1 cellular context compared by ENCODE assay signal in the genomic region with DNA sequence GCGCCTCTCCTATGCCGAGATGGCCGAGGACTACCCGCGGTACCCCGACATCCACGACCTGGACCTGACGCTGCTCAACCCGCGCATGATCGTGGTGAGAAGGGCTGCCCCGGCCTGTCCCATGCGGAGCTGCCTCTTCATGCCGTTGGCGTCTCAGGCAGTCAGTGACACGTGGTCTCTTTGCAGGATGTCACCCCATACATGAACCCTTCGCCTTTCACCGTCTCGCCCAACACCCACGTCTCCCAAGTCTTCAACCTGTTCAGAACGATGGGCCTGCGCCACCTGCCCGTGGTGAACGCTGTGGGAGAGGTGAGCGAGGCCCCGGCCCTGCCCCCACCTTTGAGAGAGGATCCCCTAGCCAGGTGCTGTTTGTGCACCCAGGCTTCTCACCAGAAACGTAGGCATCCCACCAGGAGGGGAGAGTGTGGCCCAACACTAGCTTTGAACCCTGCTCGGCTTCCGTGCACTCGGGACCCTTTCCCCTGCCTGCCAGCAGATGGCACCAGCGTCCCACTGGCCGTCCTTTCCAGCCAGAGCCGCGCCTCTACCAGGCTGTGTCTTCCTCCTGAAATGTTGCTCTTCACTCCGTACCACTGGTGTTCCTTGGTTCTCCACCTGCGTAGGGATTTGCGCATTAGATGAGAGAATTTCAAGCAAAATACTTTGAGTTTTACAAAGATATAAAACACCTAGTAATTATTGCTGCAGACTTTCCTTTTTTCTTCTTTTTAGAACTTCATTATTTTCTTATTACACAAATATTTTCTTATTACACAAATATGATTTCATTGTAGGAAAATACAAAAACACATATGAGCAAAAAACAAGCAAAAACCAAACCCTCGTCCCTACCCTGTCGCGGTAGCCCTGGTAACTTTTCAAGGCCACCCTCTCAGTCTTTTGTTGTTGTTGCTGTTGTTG.
TF ChIP-seq lines count a peak whose summit lies in the region.

No MANE protein-coding gene starts in this region.

TF ChIP-seq in HEK293, 187 proteins besides CTCF, POLR2A, EP300 and RAD21 (continued from another document):
- TF ChIP-seq ZNF157 (tag by site-specific recombination; IDR thresholded peaks at IDR 0.05) (no peak), ZNF76 (tag by site-specific recombination; IDR thresholded peaks at IDR 0.05; ENCODE audit: borderline replicate concordance, low read depth) (no peak), ZNF677 (tag by site-specific recombination; IDR thresholded peaks at IDR 0.05) (no peak), KLF1 (tag by site-specific recombination; IDR thresholded peaks at IDR 0.05) (no peak), BCL11B (tag by site-specific recombination; IDR thresholded peaks at IDR 0.05; ENCODE audit: low read depth) (no peak), ZNF473 (tag by site-specific recombination; IDR thresholded peaks at IDR 0.05) (no peak), ZNF280D (tag by site-specific recombination; IDR thresholded peaks at IDR 0.05) (no peak), ZNF792 (tag by site-specific recombination; IDR thresholded peaks at IDR 0.05) (no peak), ZNF433 (tag by site-specific recombination; IDR thresholded peaks at IDR 0.05; ENCODE audit: low read depth) (no peak), ZNF155 (tag by site-specific recombination; IDR thresholded peaks at IDR 0.05) (no peak), REPIN1 (tag by site-specific recombination; IDR thresholded peaks at IDR 0.05; ENCODE audit: low read depth) (no peak), GFI1B (tag by site-specific recombination; IDR thresholded peaks at IDR 0.05) (no peak), ZNF768 (tag by site-specific recombination; IDR thresholded peaks at IDR 0.05) (no peak), ZBTB17 (tag by site-specific recombination; IDR thresholded peaks at IDR 0.05) (peak; percentile 51; the same call in 1 of the 2 replicates), WT1 (tag by site-specific recombination; IDR thresholded peaks at IDR 0.05) (no peak)
- TF ChIP-seq, protein P1, sequence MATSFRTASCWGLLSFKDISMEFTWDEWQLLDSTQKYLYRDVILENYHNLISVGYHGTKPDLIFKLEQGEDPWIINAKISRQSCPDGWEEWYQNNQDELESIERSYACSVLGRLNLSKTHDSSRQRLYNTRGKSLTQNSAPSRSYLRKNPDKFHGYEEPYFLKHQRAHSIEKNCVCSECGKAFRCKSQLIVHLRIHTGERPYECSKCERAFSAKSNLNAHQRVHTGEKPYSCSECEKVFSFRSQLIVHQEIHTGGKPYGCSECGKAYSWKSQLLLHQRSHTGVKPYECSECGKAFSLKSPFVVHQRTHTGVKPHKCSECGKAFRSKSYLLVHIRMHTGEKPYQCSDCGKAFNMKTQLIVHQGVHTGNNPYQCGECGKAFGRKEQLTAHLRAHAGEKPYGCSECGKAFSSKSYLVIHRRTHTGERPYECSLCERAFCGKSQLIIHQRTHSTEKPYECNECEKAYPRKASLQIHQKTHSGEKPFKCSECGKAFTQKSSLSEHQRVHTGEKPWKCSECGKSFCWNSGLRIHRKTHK (tag by site-specific recombination; IDR thresholded peaks at IDR 0.05): no peak
- TF ChIP-seq, protein P2, sequence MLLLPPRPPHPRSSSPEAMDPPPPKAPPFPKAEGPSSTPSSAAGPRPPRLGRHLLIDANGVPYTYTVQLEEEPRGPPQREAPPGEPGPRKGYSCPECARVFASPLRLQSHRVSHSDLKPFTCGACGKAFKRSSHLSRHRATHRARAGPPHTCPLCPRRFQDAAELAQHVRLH (tag by site-specific recombination; IDR thresholded peaks at IDR 0.05): no peak
